Comparison of ENCODE assay signal across 16 cellular contexts in the genomic region with DNA sequence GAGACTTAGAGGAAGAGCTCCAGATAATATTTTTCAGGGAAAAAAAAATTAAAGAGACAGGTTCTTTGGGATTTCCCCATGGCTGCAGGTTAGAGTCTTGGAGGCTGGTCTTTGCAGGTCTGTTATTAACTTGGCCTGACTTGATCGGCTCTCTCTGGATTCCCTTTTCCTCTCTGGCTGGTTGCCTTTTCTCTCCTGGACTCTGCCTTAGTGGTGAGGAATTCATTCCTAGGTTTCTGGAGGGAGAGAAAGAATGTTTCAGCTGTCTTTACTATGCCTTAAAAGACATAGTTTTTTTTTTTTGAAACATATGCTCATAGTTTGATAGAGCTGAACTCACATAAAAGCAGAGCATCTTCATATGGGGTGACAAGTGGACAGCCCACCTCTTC.
DNase-seq lines count a peak whose midpoint lies in the region; FAIRE-seq and TF ChIP-seq lines count a peak whose summit lies in the region.
"Had no signal": no experiment of that assay in that cellular context is flagged by ENCODE, and none has a peak within 500 bp of the region (broad histone marks: within the 10 kb centered on the region; RNA-seq: fewer than 3 reads in every experiment).

No MANE protein-coding gene starts in this region.

- H3K4me2 ChIP-seq in astrocyte (ENCODE audit: low read length), result peak overlapping the region; percentile 52
- H3K4me2 ChIP-seq in smooth muscle cell, result peak overlapping the region; percentile 52

- H3K79me2 ChIP-seq in astrocyte (ENCODE audit: insufficient read depth, low read length) (no peaks in the 10 kb centered on the region), smooth muscle cell (ENCODE audit: low read depth) (no peaks in the 10 kb centered on the region)

- WGBS in smooth muscle cell (ENCODE audit: low lambda C conversion rate), result 22% methylated on average over 1 of the region's 1 CpG

- H3K4me1 ChIP-seq in astrocyte (ENCODE audit: insufficient read depth, low read length), result peaks cover 14% of the 10 kb centered on the region
- H3K4me1 ChIP-seq in smooth muscle cell (ENCODE audit: low read depth), result peaks cover 13% of the 10 kb centered on the region
- H3K4me1 ChIP-seq: Peyer's patch, thyroid gland had no signal

- POLR2A ChIA-PET in GM10248 (lab: Yijun Ruan, JAX), result no interaction called here

- H3K9ac ChIP-seq in astrocyte (ENCODE audit: low read length) (no peak overlapping the region), smooth muscle cell (ENCODE audit: low read depth) (no peak overlapping the region)

- peaks cover 1% of the 10 kb centered on the region for H3K9me3 Mint-ChIP-seq in astrocyte (ENCODE audit: unreplicated experiment)

- H3K9me3 ChIP-seq in astrocyte (ENCODE audit: insufficient read depth, low read depth, low read length) (no peaks in the 10 kb centered on the region), smooth muscle cell (replicated peaks; ENCODE audit: low read depth) (no peaks in the 10 kb centered on the region)
- H3K9me3 ChIP-seq: Peyer's patch, thyroid gland had no signal

- peaks cover 21% of the 10 kb centered on the region for H3F3A ChIP-seq in smooth muscle cell (ENCODE audit: low read depth)

- no peak for TF ChIP-seq CTCF in astrocyte (IDR thresholded peaks at IDR 0.05; ENCODE audit: insufficient read depth, low read depth, low read length)
- no peak for TF ChIP-seq CTCF in smooth muscle cell (IDR thresholded peaks at IDR 0.05; ENCODE audit: borderline replicate concordance, insufficient read depth, poor library complexity, severe bottlenecking)
- no peak for TF ChIP-seq CTCF in GM10248 (IDR thresholded peaks at IDR 0.05; ENCODE audit: control extremely low read depth, extremely low read depth, low read depth, missing control alignments)

- peaks cover 34% of the 10 kb centered on the region for H3K4me1 Mint-ChIP-seq in astrocyte (ENCODE audit: low read depth, unreplicated experiment)
- H3K4me1 Mint-ChIP-seq: CD4-positive, CD25-positive, alpha-beta regulatory T cell had no signal

- H3K27me3 ChIP-seq in astrocyte (ENCODE audit: insufficient read depth, low read length), result no peaks in the 10 kb centered on the region
- no peaks in the 10 kb centered on the region for H3K27me3 ChIP-seq in smooth muscle cell (ENCODE audit: low read depth)
- H3K27me3 ChIP-seq: Peyer's patch, thyroid gland had no signal

- H3K27ac Mint-ChIP-seq in astrocyte (ENCODE audit: unreplicated experiment), result peak overlapping the region; percentile 98
- H3K27ac Mint-ChIP-seq: activated CD4-positive, alpha-beta memory T cell treated with anti-CD3 and anti-CD28 coated beads for 36 hours; CD4-positive, CD25-positive, alpha-beta regulatory T cell had no signal

- H3K27me3 Mint-ChIP-seq in astrocyte (ENCODE audit: low read depth, unreplicated experiment), result no peaks in the 10 kb centered on the region
- H3K27me3 Mint-ChIP-seq: activated CD4-positive, alpha-beta memory T cell treated with anti-CD3 and anti-CD28 coated beads for 36 hours; CD4-positive, CD25-positive, alpha-beta regulatory T cell had no signal

- peak; percentile 51 for DNase-seq in EH (ENCODE audit: low read depth)
- DNase-seq in astrocyte (ENCODE audit: low read depth), result peak; percentile 57
- DNase-seq in iris pigment epithelial cell (ENCODE audit: low read depth), result peak; percentile 13
- DNase-seq in smooth muscle cell (lab: John Stamatoyannopoulos, UW; ENCODE audit: unreplicated experiment), result no peak
- DNase-seq in GM10248 (ENCODE audit: extremely low spot score), result no peak
- no peak for DNase-seq in activated naive CD4-positive, alpha-beta T cell (lab: John Stamatoyannopoulos, UW)
- DNase-seq in 8988T, result no peak
- no peak for DNase-seq in stimulated activated CD4-positive, alpha-beta T cell treated with anti-CD3 and anti-CD28 coated beads, Interleukin-2, amount 100 ng/mL, for 48 hours
- DNase-seq: activated CD4-positive, alpha-beta memory T cell treated with anti-CD3 and anti-CD28 coated beads for 36 hours; activated T-cell treated with anti-CD3 and anti-CD28 coated beads, Interleukin-2, amount 50 U/mL, for 48 hours; CD4-positive, CD25-positive, alpha-beta regulatory T cell; DMS79; NCI-H526 treated with DMSO at 0.1 percent for 48 hours; Peyer's patch; thyroid gland had no signal

- peak overlapping the region; percentile 36 for H3K27ac ChIP-seq in astrocyte (ENCODE audit: low read depth, low read length)
- H3K27ac ChIP-seq in smooth muscle cell (ENCODE audit: low read depth), result peak overlapping the region; percentile 73
- H3K27ac ChIP-seq: Peyer's patch, thyroid gland had no signal

- H2AFZ ChIP-seq in astrocyte (ENCODE audit: low read depth, low read length) (no peak overlapping the region), smooth muscle cell (ENCODE audit: low read depth) (no peak overlapping the region)

- no peaks in the 10 kb centered on the region for H3K36me3 Mint-ChIP-seq in astrocyte (ENCODE audit: low read depth, unreplicated experiment)
- H3K36me3 Mint-ChIP-seq: activated CD4-positive, alpha-beta memory T cell treated with anti-CD3 and anti-CD28 coated beads for 36 hours; CD4-positive, CD25-positive, alpha-beta regulatory T cell had no signal

- no peaks in the 10 kb centered on the region for H3K36me3 ChIP-seq in astrocyte (ENCODE audit: insufficient read depth, low read length)
- H3K36me3 ChIP-seq in smooth muscle cell (ENCODE audit: low read depth), result no peaks in the 10 kb centered on the region
- H3K36me3 ChIP-seq: Peyer's patch, thyroid gland had no signal

- H4K20me1 ChIP-seq in astrocyte (ENCODE audit: insufficient read depth, low read length) (no peaks in the 10 kb centered on the region), smooth muscle cell (ENCODE audit: low read depth) (no peaks in the 10 kb centered on the region)

- H3K4me3 ChIP-seq in astrocyte (ENCODE audit: insufficient read depth, low read depth, low read length) (no peak overlapping the region), smooth muscle cell (no peak overlapping the region)
- H3K4me3 ChIP-seq: Peyer's patch, thyroid gland had no signal

- FAIRE-seq in astrocyte (lab: Jason Lieb, UNC), result no peak
- FAIRE-seq: endothelial cell of umbilical vein had no signal

- no peak overlapping the region for H3K4me3 Mint-ChIP-seq in astrocyte (ENCODE audit: unreplicated experiment)
- H3K4me3 Mint-ChIP-seq: activated CD4-positive, alpha-beta memory T cell treated with anti-CD3 and anti-CD28 coated beads for 36 hours had no signal

- CTCF ChIA-PET in GM10248 (lab: Yijun Ruan, JAX), result interaction anchor here (1.5 to 3.4 kb wide), 7 partner anchors 10 to 555 kb away, joined by 4 to 11 read pairs (median 5); no protein-coding TSS in a partner anchor

Comparison
In these comparisons a context has a peak if more than half of its experiments do, and no peak if none do; other contexts are left out.
1. DNase-seq: peak in EH (single experiment), astrocyte (single experiment) and iris pigment epithelial cell (single experiment); none in smooth muscle cell (single experiment), GM10248 (single experiment), activated naive CD4-positive, alpha-beta T cell (0 of 4), 8988T (single experiment) and stimulated activated CD4-positive, alpha-beta T cell treated with anti-CD3 and anti-CD28 coated beads, Interleukin-2, amount 100 ng/mL, for 48 hours (0 of 2).